In genomic region chrX:47513034-47513696, GRCh38 we compare ENCODE assay signal across 8 cellular contexts. TPM values are rescaled to one million over a fixed set of nuclear protein-coding genes. Genes with fewer than 3 reads are reported as not detected.
A peak's percentile ranks its signal among the peaks of the same experiment; 100 is the strongest.
DNase-seq lines count a peak whose midpoint lies in the region; ATAC-seq and TF ChIP-seq lines count a peak whose summit lies in the region.
"Not testable (repeated sequence)": the region's sequence is repeated elsewhere in the genome, so short reads cannot be mapped to it uniquely, and the experiment has no call there.

No MANE protein-coding gene starts in this region.

- ATAC-seq in HCT116 (peak; percentile 32; the same call in 1 of the 2 replicates), heart right ventricle (peak in 7 of 8 donors; percentile 21 to 76 (median 49))

- peak overlapping the region; percentile 77 for H3K4me3 Mint-ChIP-seq in activated CD4-positive, alpha-beta T cell treated with anti-CD3 and anti-CD28 coated beads, Interleukin-2, amount 10 ng/mL, durations not matched to agents 24 days and 14 days
- not testable (repeated sequence) for H3K4me3 Mint-ChIP-seq in MCF 10A (ENCODE audit: unreplicated experiment)
- H3K4me3 Mint-ChIP-seq in nephron progenitor cell, result peak overlapping the region; percentile 86

- H3K9me3 Mint-ChIP-seq in activated CD4-positive, alpha-beta T cell treated with anti-CD3 and anti-CD28 coated beads, Interleukin-2, amount 10 ng/mL, durations not matched to agents 24 days and 14 days; MCF 10A (ENCODE audit: unreplicated experiment): not testable (repeated sequence)
- peaks cover 48% of the 10 kb centered on the region for H3K9me3 Mint-ChIP-seq in nephron progenitor cell

- TF ChIP-seq CTCF in HCT116 (IDR thresholded peaks at IDR 0.05 in 2 of 3, conservative IDR thresholded peaks at IDR 0.05 in 1 of 3; ENCODE audit: borderline replicate concordance in 1 of 3, insufficient read depth in 1 of 3, low read depth in 2 of 3, low read length in 2 of 3); Loucy (conservative IDR thresholded peaks at IDR 0.05; ENCODE audit: low read length); MCF 10A (IDR thresholded peaks at IDR 0.05; ENCODE audit: unreplicated experiment); heart right ventricle (IDR thresholded peaks at IDR 0.05); nephron progenitor cell (IDR thresholded peaks at IDR 0.05): not testable (repeated sequence)

- TF ChIP-seq POLR2A in HCT116 (IDR thresholded peaks at IDR 0.05; ENCODE audit: borderline replicate concordance, extremely low read depth, insufficient read depth, insufficient read length), result not testable (repeated sequence)

- CTCF ChIA-PET in HCT116 (lab: Charles Lee), result not testable (repeated sequence)
- CTCF ChIA-PET in MCF 10A (lab: Yijun Ruan, JAX), result interaction anchor here (0.7 to 0.9 kb wide), 3 partner anchors 8 to 11 kb away, joined by 3 to 6 read pairs (median 5); no protein-coding TSS in a partner anchor

- H3K9me3 ChIP-seq in HCT116 (ENCODE audit: control insufficient read depth in 1 of 2, insufficient read depth in 1 of 2, low read depth in 1 of 2, low read length in 2 of 2); Loucy (ENCODE audit: insufficient read depth, low read depth, low read length); heart right ventricle; subcutaneous abdominal adipose tissue (ENCODE audit: control insufficient read depth in 5 of 5, low read length in 5 of 5): not testable (repeated sequence)

- intact Hi-C loops in HCT116 (cut with micrococcal nuclease); activated CD4-positive, alpha-beta T cell treated with anti-CD3 and anti-CD28 coated beads, Interleukin-2, amount 10 ng/mL, durations not matched to agents 24 days and 14 days (cut with micrococcal nuclease); MCF 10A (cut with micrococcal nuclease); heart right ventricle (cut with DNase I): not testable (repeated sequence)

- not testable (repeated sequence) for H3K27me3 Mint-ChIP-seq in activated CD4-positive, alpha-beta T cell treated with anti-CD3 and anti-CD28 coated beads, Interleukin-2, amount 10 ng/mL, durations not matched to agents 24 days and 14 days; MCF 10A (ENCODE audit: insufficient read depth, unreplicated experiment); nephron progenitor cell (ENCODE audit: low read depth, poor library complexity)

- DNase-seq in ELF-1 (ENCODE audit: low read depth, low spot score), result peak; percentile 18
- not testable (repeated sequence) for DNase-seq in HCT116 (ENCODE audit: low read depth, low spot score); MCF 10A (ENCODE audit: unreplicated experiment); heart right ventricle
- DNase-seq in activated CD4-positive, alpha-beta T cell treated with anti-CD3 and anti-CD28 coated beads, Interleukin-2, amount 10 ng/mL, durations not matched to agents 24 days and 14 days, result peak; percentile 53
- DNase-seq in nephron progenitor cell, result peak; percentile 22

- H2AFZ ChIP-seq in HCT116 (ENCODE audit: low read depth, low read length, poor library complexity, severe bottlenecking), result not testable (repeated sequence)
- peak overlapping the region; percentile 91 for H2AFZ ChIP-seq in Loucy (ENCODE audit: low read length)

- H3K4me1 ChIP-seq in HCT116 (ENCODE audit: control insufficient read depth in 1 of 2, insufficient read depth in 2 of 2, low read length in 2 of 2), result peaks cover 0 to 16% of the 10 kb centered on the region in 2 experiments; a peak in 2 of 4 replicates
- H3K4me1 ChIP-seq in Loucy (ENCODE audit: insufficient read depth, low read length, poor library complexity, severe bottlenecking); heart right ventricle; subcutaneous abdominal adipose tissue (ENCODE audit: control insufficient read depth in 5 of 5, insufficient read depth in 5 of 5, low read length in 5 of 5): not testable (repeated sequence)

- H3K27ac ChIP-seq in HCT116 (ENCODE audit: low read depth, low read length); heart right ventricle; subcutaneous abdominal adipose tissue (ENCODE audit: low read depth, low read length): not testable (repeated sequence)

- not testable (repeated sequence) for H3K4me3 ChIP-seq in HCT116 (replicated peaks in 1 of 2; ENCODE audit: low read depth in 1 of 2, low read length in 2 of 2)
- H3K4me3 ChIP-seq in Loucy (ENCODE audit: low read length, poor library complexity, severe bottlenecking) (peak overlapping the region; percentile 70), heart right ventricle (peak overlapping the region; percentile 6 to 49 (median 44)), subcutaneous abdominal adipose tissue (ENCODE audit: low read depth in 1 of 5, low read length in 5 of 5) (peak overlapping the region in 4 of 5 donors; percentile 39 to 49 (median 46))

- H4K20me1 ChIP-seq in HCT116 (ENCODE audit: insufficient read depth); Loucy (ENCODE audit: insufficient read depth, low read length, poor library complexity, severe bottlenecking): not testable (repeated sequence)

- H3K36me3 Mint-ChIP-seq in activated CD4-positive, alpha-beta T cell treated with anti-CD3 and anti-CD28 coated beads, Interleukin-2, amount 10 ng/mL, durations not matched to agents 24 days and 14 days (ENCODE audit: low read depth); MCF 10A (ENCODE audit: insufficient read depth, unreplicated experiment); nephron progenitor cell (ENCODE audit: low read depth): not testable (repeated sequence)

- RAD21 ChIA-PET in HCT116 (lab: Charles Lee; ENCODE audit: low non-redundant PET in 1 of 2, low total read pairs in 2 of 2, uncharacterized antibody in 2 of 2, unreplicated experiment in 2 of 2), result not testable (repeated sequence)

- not testable (repeated sequence) for H3K9ac ChIP-seq in HCT116 (ENCODE audit: low read length); subcutaneous abdominal adipose tissue (ENCODE audit: low read length in 5 of 5)
- H3K9ac ChIP-seq in Loucy (ENCODE audit: low read depth, low read length, poor library complexity, severe bottlenecking), result peak overlapping the region; percentile 49

- not testable (repeated sequence) for H3K79me2 ChIP-seq in HCT116 (ENCODE audit: insufficient read depth, low read length); Loucy (ENCODE audit: insufficient read depth, low read length)

- not testable (repeated sequence) for H3K9me2 ChIP-seq in HCT116 (ENCODE audit: insufficient read depth); Loucy (replicated peaks; ENCODE audit: low read depth, low read length)

- not testable (repeated sequence) for BruUV-seq in HCT116 (replicated peaks; lab: Mats Ljungman, UMichigan); MCF 10A (replicated peaks; lab: Mats Ljungman, UMichigan)

- not testable (repeated sequence) for TF ChIP-seq RAD21 in HCT116 (IDR thresholded peaks at IDR 0.05; ENCODE audit: low read depth)

- H3K36me3 ChIP-seq in HCT116 (ENCODE audit: control insufficient read depth in 1 of 2, insufficient read depth in 2 of 2, low read length in 2 of 2); Loucy (ENCODE audit: insufficient read depth, low read length); heart right ventricle; subcutaneous abdominal adipose tissue (ENCODE audit: control insufficient read depth in 5 of 5, insufficient read depth in 5 of 5, low read length in 5 of 5): not testable (repeated sequence)

- H3K4me1 Mint-ChIP-seq in activated CD4-positive, alpha-beta T cell treated with anti-CD3 and anti-CD28 coated beads, Interleukin-2, amount 10 ng/mL, durations not matched to agents 24 days and 14 days, result peaks cover 12% of the 10 kb centered on the region
- H3K4me1 Mint-ChIP-seq in MCF 10A (ENCODE audit: insufficient read depth, unreplicated experiment) (peaks cover 12% of the 10 kb centered on the region), nephron progenitor cell (peaks cover 30% of the 10 kb centered on the region)

- H3F3A ChIP-seq in Loucy (ENCODE audit: low read depth), result not testable (repeated sequence)

- H3K27me3 ChIP-seq in HCT116 (ENCODE audit: insufficient read depth, low read length); Loucy (ENCODE audit: insufficient read depth, low read length, poor library complexity, severe bottlenecking); subcutaneous abdominal adipose tissue (ENCODE audit: control insufficient read depth in 5 of 5, insufficient read depth in 4 of 5, low read length in 5 of 5): not testable (repeated sequence)
- H3K27me3 ChIP-seq in heart right ventricle, result peaks cover 0 to 36% (median 0%) of the 10 kb centered on the region in 7 donors

- not testable (repeated sequence) for H3K4me2 ChIP-seq in HCT116 (ENCODE audit: low read length)
- H3K4me2 ChIP-seq in Loucy (ENCODE audit: low read depth, low read length, poor library complexity, severe bottlenecking), result peak overlapping the region; percentile 67

- WGBS in heart right ventricle, 2 donors, result 0 to 3% methylated on average over 3 to 21 of the region's 67 CpGs

- peak overlapping the region; percentile 79 for H3K27ac Mint-ChIP-seq in activated CD4-positive, alpha-beta T cell treated with anti-CD3 and anti-CD28 coated beads, Interleukin-2, amount 10 ng/mL, durations not matched to agents 24 days and 14 days
- peak overlapping the region; percentile 8 for H3K27ac Mint-ChIP-seq in MCF 10A (ENCODE audit: low read depth, unreplicated experiment)
- H3K27ac Mint-ChIP-seq in nephron progenitor cell, result not testable (repeated sequence)

- POLR2A ChIA-PET in HCT116 (lab: Charles Lee); MCF 10A (lab: Yijun Ruan, JAX): not testable (repeated sequence)

RNA-seq across cellular contexts. Expression of gene ZNF41, which starts 30.1 kb away (rescaled TPM):
- 7.4 TPM for total RNA-seq in HCT116 (2021; ENCODE audit: unreplicated experiment)
- 2.9 and 3.0 TPM in 2 replicates for polyA plus RNA-seq in HCT116 (2012)
- total RNA-seq in activated CD4-positive, alpha-beta T cell treated with anti-CD3 and anti-CD28 coated beads, Interleukin-2, amount 10 ng/mL, durations not matched to agents 24 days and 14 days, result 10.0 and 10.5 TPM in 2 replicates
- total RNA-seq in MCF 10A (2022), result 5.6 and 7.0 TPM in 2 replicates
- total RNA-seq in heart right ventricle, result 10 to 100 TPM; 10.6 to 19.3 (median 14.8) TPM
- polyA plus RNA-seq in heart right ventricle, result 1 to 10 TPM; 3.1 to 6.7 TPM

RNA-seq across cellular contexts. Expression of gene ARAF, which starts 47.8 kb away (rescaled TPM):
- total RNA-seq in HCT116 (2021; ENCODE audit: unreplicated experiment), result 35.4 TPM
- polyA plus RNA-seq in HCT116 (2012), result 34.8 and 37.3 TPM in 2 replicates
- 77.3 and 78.9 TPM in 2 replicates for total RNA-seq in activated CD4-positive, alpha-beta T cell treated with anti-CD3 and anti-CD28 coated beads, Interleukin-2, amount 10 ng/mL, durations not matched to agents 24 days and 14 days
- total RNA-seq in MCF 10A (2022), result 53.2 and 63.5 TPM in 2 replicates
- 10 to 100 TPM; 73.0 to 93.1 (median 79.8) TPM for total RNA-seq in heart right ventricle
- polyA plus RNA-seq in heart right ventricle, result 10 to 100 TPM; 45.2 to 57.0 TPM
